ENCODE assay signal across 23 cellular contexts in genomic region chr14:104479901-104480300, GRCh38.
DNase-seq lines count a peak whose midpoint lies in the region; ATAC-seq and TF ChIP-seq lines count a peak whose summit lies in the region.
"Had no signal": no experiment of that assay in that cellular context is flagged by ENCODE, and none has a peak within 500 bp of the region (broad histone marks: within the 10 kb centered on the region; RNA-seq: fewer than 3 reads in every experiment).

No MANE protein-coding gene starts in this region.

- no peaks in the 10 kb centered on the region for H3K36me3 ChIP-seq in esophagus muscularis mucosa
- H3K36me3 ChIP-seq: BE2C, BLaER1 had no signal

- H3K4me1 ChIP-seq in esophagus muscularis mucosa: no peaks in the 10 kb centered on the region
- H3K4me1 ChIP-seq: A549, BE2C had no signal

- TF ChIP-seq EP300 in esophagus muscularis mucosa (IDR thresholded peaks at IDR 0.05): no peak

- 84% methylated on average over 7 of the region's 10 CpGs for WGBS in esophagus muscularis mucosa

- peak overlapping the region; percentile 59 for H3K27ac Mint-ChIP-seq in stimulated activated naive B cell treated with anti-CD40 and anti-IgM and Interleukin-4, amounts not matched to agents 10 μg/mL and 1 μg/mL and 100 μg/mL, for 72 hours
- H3K27ac Mint-ChIP-seq: CD4-positive, alpha-beta memory T cell; CD4-positive, CD25-positive, alpha-beta regulatory T cell; CD8-positive, alpha-beta memory T cell had no signal

- no peak overlapping the region for H3K4me3 Mint-ChIP-seq in stimulated activated naive B cell treated with anti-CD40 and anti-IgM and Interleukin-4, amounts not matched to agents 10 μg/mL and 1 μg/mL and 100 μg/mL, for 72 hours
- H3K4me3 Mint-ChIP-seq: CD14-positive monocyte; CD4-positive, alpha-beta memory T cell; CD8-positive, alpha-beta memory T cell had no signal

- no peak for TF ChIP-seq POLR2A in esophagus muscularis mucosa (IDR thresholded peaks at IDR 0.05; ENCODE audit: low read depth)

- no peak overlapping the region for H3K4me3 ChIP-seq in esophagus muscularis mucosa
- H3K4me3 ChIP-seq: A549, BLaER1, GM12878 had no signal

- DNase-seq in AG20443 (ENCODE audit: low spot score) (peak; percentile 5), esophagus muscularis mucosa (ENCODE audit: extremely low spot score) (peak; percentile 68), NCI-H2227 treated with DMSO at 0.1 percent for 48 hours (lab: John Stamatoyannopoulos, UW) (no peak)
- DNase-seq in stimulated activated naive B cell treated with anti-CD40 and anti-IgM and Interleukin-4, amounts not matched to agents 10 μg/mL and 1 μg/mL and 100 μg/mL, for 72 hours: no peak
- DNase-seq: BE2C; C1 segment of cervical spinal cord; CD4-positive, alpha-beta memory T cell; CD4-positive, CD25-positive, alpha-beta regulatory T cell; CD8-positive, alpha-beta memory T cell; COR-L47; DMS 273 treated with DMSO at 0.1 percent for 48 hours; DMS153; DMS53; DMS79; DND-41; EL; GDM1 had no signal

- H3K9me3 ChIP-seq in esophagus muscularis mucosa: peaks cover 0 to 23% (median 20%) of the 10 kb centered on the region in 4 donors
- H3K9me3 ChIP-seq: A549, BE2C had no signal

- intact Hi-C loops in esophagus muscularis mucosa (cut with DNase I): no loop called here

- H3K27ac ChIP-seq in esophagus muscularis mucosa (replicated peaks in 1 of 4): no peak overlapping the region
- H3K27ac ChIP-seq: 22Rv1, A549, BLaER1 had no signal

- peaks cover 2 to 9% of the 10 kb centered on the region in 2 donors for H3K4me1 Mint-ChIP-seq in stimulated activated naive B cell treated with anti-CD40 and anti-IgM and Interleukin-4, amounts not matched to agents 10 μg/mL and 1 μg/mL and 100 μg/mL, for 72 hours
- H3K4me1 Mint-ChIP-seq: CD14-positive monocyte; CD4-positive, alpha-beta memory T cell; CD4-positive, CD25-positive, alpha-beta regulatory T cell; CD8-positive, alpha-beta memory T cell had no signal

- H3K9me3 Mint-ChIP-seq in stimulated activated naive B cell treated with anti-CD40 and anti-IgM and Interleukin-4, amounts not matched to agents 10 μg/mL and 1 μg/mL and 100 μg/mL, for 72 hours: peaks cover 18 to 25% of the 10 kb centered on the region in 2 donors

- peaks cover 2 to 10% of the 10 kb centered on the region in 2 donors for H3K36me3 Mint-ChIP-seq in stimulated activated naive B cell treated with anti-CD40 and anti-IgM and Interleukin-4, amounts not matched to agents 10 μg/mL and 1 μg/mL and 100 μg/mL, for 72 hours
- H3K36me3 Mint-ChIP-seq: CD14-positive monocyte; CD4-positive, CD25-positive, alpha-beta regulatory T cell had no signal

- peaks cover 19 to 22% of the 10 kb centered on the region in 2 donors for H3K27me3 Mint-ChIP-seq in stimulated activated naive B cell treated with anti-CD40 and anti-IgM and Interleukin-4, amounts not matched to agents 10 μg/mL and 1 μg/mL and 100 μg/mL, for 72 hours

- ATAC-seq in stimulated activated naive B cell treated with anti-CD40 and anti-IgM and Interleukin-4, amounts not matched to agents 10 μg/mL and 1 μg/mL and 100 μg/mL, for 72 hours (replicated peaks): no peak
- ATAC-seq in GM19324 (IDR thresholded peaks at IDR 0.05; ENCODE audit: low FRiP score, unreplicated experiment): no peak
- ATAC-seq: A549, GM12878 had no signal

- TF ChIP-seq CTCF in esophagus muscularis mucosa (IDR thresholded peaks at IDR 0.05): no peak

- H3K27me3 ChIP-seq in esophagus muscularis mucosa: peaks cover 0 to 59% (median 0%) of the 10 kb centered on the region in 4 donors
- H3K27me3 ChIP-seq: BE2C, BLaER1 had no signal

Comparison
In these comparisons a context has a peak if more than half of its experiments do, and no peak if none do; other contexts are left out.
1. DNase-seq: peak in AG20443 (single experiment) and esophagus muscularis mucosa (single experiment); none in stimulated activated naive B cell treated with anti-CD40 and anti-IgM and Interleukin-4, amounts not matched to agents 10 μg/mL and 1 μg/mL and 100 μg/mL, for 72 hours (single experiment) and NCI-H2227 treated with DMSO at 0.1 percent for 48 hours (single experiment).